Comparison of ENCODE assay signal across 33 cellular contexts in genomic region chr1:199204231-199204630, GRCh38.
"Had no signal": no experiment of that assay in that cellular context is flagged by ENCODE, and none has a peak within 500 bp of the region (broad histone marks: within the 10 kb centered on the region; RNA-seq: fewer than 3 reads in every experiment).

No MANE protein-coding gene starts in this region.

- H3K9ac ChIP-seq: parathyroid adenoma had no signal

- H3K27me3 ChIP-seq: adrenal gland, body of pancreas, dorsolateral prefrontal cortex, heart left ventricle, right atrium auricular region, stomach, thyroid gland, upper lobe of left lung, vagina had no signal

- H2AFZ ChIP-seq: parathyroid adenoma had no signal

- H3K4me3 ChIP-seq: adrenal gland, body of pancreas, dorsolateral prefrontal cortex, heart left ventricle, psoas muscle, right atrium auricular region, smooth muscle cell, stomach, thyroid gland, upper lobe of left lung, vagina had no signal

- H3K27ac ChIP-seq: adrenal gland, body of pancreas, dorsolateral prefrontal cortex, heart left ventricle, parathyroid adenoma, psoas muscle, right atrium auricular region, stomach, thyroid gland, upper lobe of left lung, vagina, VCaP had no signal

- H3K9me3 ChIP-seq: adrenal gland, body of pancreas, heart left ventricle, psoas muscle, right atrium auricular region, stomach, thyroid gland, upper lobe of left lung, vagina had no signal

- H3K4me2 ChIP-seq: smooth muscle cell had no signal

- H3K4me1 ChIP-seq: adrenal gland, body of pancreas, parathyroid adenoma, psoas muscle, right atrium auricular region, thyroid gland, upper lobe of left lung, vagina had no signal

- ATAC-seq: body of pancreas; heart left ventricle; left colon; naive thymus-derived CD8-positive, alpha-beta T cell; psoas muscle; stimulated activated naive B cell treated with anti-CD40 and anti-IgM and Interleukin-4, amounts not matched to agents 10 μg/mL and 1 μg/mL and 100 μg/mL, for 72 hours had no signal

- H3K36me3 ChIP-seq: adrenal gland, heart left ventricle, right atrium auricular region, stomach, thyroid gland, upper lobe of left lung, vagina had no signal

- H3K79me2 ChIP-seq: parathyroid adenoma had no signal

- DNase-seq: activated CD4-positive, alpha-beta memory T cell treated with anti-CD3 and anti-CD28 coated beads for 36 hours; activated CD4-positive, alpha-beta T cell treated with anti-CD3 and anti-CD28 coated beads, Interleukin-2, amount 10 ng/mL, durations not matched to agents 24 days and 14 days; activated CD4-positive, CD25-positive, alpha-beta regulatory T cell treated with anti-CD3 and anti-CD28 coated beads, Interleukin-2, amount 50 U/mL, for 72 hours; activated CD8-positive, alpha-beta memory T cell treated with anti-CD3 and anti-CD28 coated beads, Interleukin-2, amount 50 U/mL, for 4 hours; activated effector memory CD4-positive, alpha-beta T cell treated with anti-CD3 and anti-CD28 coated beads, Interleukin-2, amount 50 U/mL, for 16 hours; activated naive CD4-positive, alpha-beta T cell treated with anti-CD3 and anti-CD28 coated beads for 36 hours; activated naive CD8-positive, alpha-beta T cell treated with anti-CD3 and anti-CD28 coated beads for 36 hours; activated T-cell treated with anti-CD3 and anti-CD28 coated beads, Interleukin-2, amount 50 U/mL, for 1 hour; adrenal gland; aorta; body of pancreas; dorsolateral prefrontal cortex; effector memory CD4-positive, alpha-beta T cell; erythroblast; heart left ventricle; hypothalamus; immature natural killer cell; kidney; left colon; naive thymus-derived CD8-positive, alpha-beta T cell; occipital lobe; psoas muscle; stimulated activated CD4-positive, alpha-beta T cell treated with anti-CD3 and anti-CD28 coated beads, Interleukin-1b, Interleukin-23, amount 100 ng/mL, for 48 hours; stimulated activated naive B cell treated with anti-CD40 and anti-IgM and Interleukin-4, amounts not matched to agents 10 μg/mL and 1 μg/mL and 100 μg/mL, for 72 hours; stomach; T-helper 9 cell; thyroid gland; upper lobe of left lung had no signal
